ENCODE assay signal across 8 cellular contexts in the genomic region with DNA sequence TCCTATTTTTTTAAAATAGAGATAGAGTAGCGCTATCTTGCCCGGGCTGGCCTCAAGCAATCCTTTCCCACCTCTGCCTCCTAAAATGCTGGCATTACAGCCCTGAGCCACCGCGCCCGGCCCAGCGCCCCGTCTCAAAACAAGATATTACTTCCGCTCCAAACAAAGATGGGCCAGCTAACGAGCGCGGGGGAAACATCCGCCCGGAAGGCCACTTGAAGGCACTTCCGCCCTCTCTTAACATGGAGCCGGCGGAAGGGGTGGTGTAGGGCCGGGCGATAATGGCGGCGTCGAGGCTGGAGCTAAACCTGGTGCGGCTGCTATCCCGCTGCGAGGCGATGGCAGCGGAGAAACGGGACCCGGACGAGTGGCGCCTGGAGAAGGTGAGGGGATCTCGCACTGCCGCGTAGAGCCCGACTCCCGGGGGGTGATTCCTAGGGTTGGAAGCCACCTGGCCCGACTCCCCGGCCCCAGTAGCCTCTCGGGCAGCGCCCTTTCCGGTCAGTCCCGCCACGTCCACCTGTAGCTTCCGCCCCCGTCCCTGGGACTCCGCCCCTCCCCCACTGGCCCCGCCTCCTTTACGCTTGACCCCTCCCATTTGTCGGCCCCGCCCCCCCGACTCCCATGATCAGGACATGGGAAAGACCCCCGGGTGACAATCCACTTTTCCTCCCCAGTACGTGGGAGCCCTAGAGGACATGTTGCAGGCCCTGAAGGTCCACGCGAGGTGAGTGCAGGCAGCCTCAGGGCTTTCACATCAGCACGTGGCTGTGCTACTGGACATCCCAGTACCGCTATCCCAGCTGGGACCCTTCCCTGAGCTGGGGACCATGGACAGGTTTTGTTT. TPM values are rescaled to one million over a fixed set of nuclear protein-coding genes. Genes with fewer than 3 reads are reported as not detected.
DNase-seq lines count a peak whose midpoint lies in the region; ATAC-seq and TF ChIP-seq lines count a peak whose summit lies in the region.

A gene with protein sequence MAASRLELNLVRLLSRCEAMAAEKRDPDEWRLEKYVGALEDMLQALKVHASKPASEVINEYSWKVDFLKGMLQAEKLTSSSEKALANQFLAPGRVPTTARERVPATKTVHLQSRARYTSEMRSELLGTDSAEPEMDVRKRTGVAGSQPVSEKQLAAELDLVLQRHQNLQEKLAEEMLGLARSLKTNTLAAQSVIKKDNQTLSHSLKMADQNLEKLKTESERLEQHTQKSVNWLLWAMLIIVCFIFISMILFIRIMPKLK (plus strand): TSS at position 233 of the 847 bp plus-strand sequence. CDS start 49 bp downstream, at position 282.

- TF ChIP-seq EP300 in tibial nerve (IDR thresholded peaks at IDR 0.05) = peak; percentile 83 to 87

- H3K27ac Mint-ChIP-seq in activated naive CD8-positive, alpha-beta T cell treated with anti-CD3 and anti-CD28 coated beads, Interleukin-2, amount 50 U/mL, for 24 hours = peak within 1 kb of the TSS; percentile 79

- peak within 1 kb of the TSS; percentile 85 for H2AK5ac ChIP-seq in trophoblast cell (ENCODE audit: low read length)

- H4K12ac ChIP-seq in trophoblast cell (ENCODE audit: low read depth, low read length) = peak within 1 kb of the TSS; percentile 98

- H3K9me3 Mint-ChIP-seq in activated naive CD8-positive, alpha-beta T cell treated with anti-CD3 and anti-CD28 coated beads, Interleukin-2, amount 50 U/mL, for 24 hours = no peaks in the 10 kb centered on the region

- H3K4ac ChIP-seq in trophoblast cell (ENCODE audit: low read depth, low read length) = peak within 1 kb of the TSS; percentile 73

- peak within 1 kb of the TSS; percentile 71 for H3K4me2 ChIP-seq in trophoblast cell (ENCODE audit: low read length)

- peaks cover 6% of the 10 kb centered on the region for H3K79me2 ChIP-seq in trophoblast cell (ENCODE audit: control insufficient read depth, insufficient read depth, low read length, poor library complexity)

- H2AFZ ChIP-seq in trophoblast cell (ENCODE audit: insufficient read depth, low read length, poor library complexity) = peak within 1 kb of the TSS; percentile 87

- H3K4me1 Mint-ChIP-seq in activated naive CD8-positive, alpha-beta T cell treated with anti-CD3 and anti-CD28 coated beads, Interleukin-2, amount 50 U/mL, for 24 hours = peaks cover 20% of the 10 kb centered on the region

- H3K4me1 ChIP-seq in cardiac muscle cell (ENCODE audit: low read depth) (peaks cover 4% of the 10 kb centered on the region), trophoblast cell (ENCODE audit: control insufficient read depth in 1 of 2, insufficient read depth in 2 of 2, low read length in 2 of 2) (peaks cover 14 to 15% of the 10 kb centered on the region in 2 experiments), tibial nerve (peaks cover 2 to 21% (median 6%) of the 10 kb centered on the region in 4 donors)

- peak within 1 kb of the TSS; percentile 97 for H3K18ac ChIP-seq in trophoblast cell (ENCODE audit: low read length)

- peak within 1 kb of the TSS; percentile 87 for H2BK120ac ChIP-seq in trophoblast cell (ENCODE audit: insufficient read depth, low read length, poor library complexity)

- H3K9ac ChIP-seq in trophoblast cell (ENCODE audit: low read length) = peak within 1 kb of the TSS; percentile 85

- no peak within 1 kb of the TSS for H3K23ac ChIP-seq in trophoblast cell (ENCODE audit: low read length)

- H3K27me3 Mint-ChIP-seq in activated naive CD8-positive, alpha-beta T cell treated with anti-CD3 and anti-CD28 coated beads, Interleukin-2, amount 50 U/mL, for 24 hours = no peaks in the 10 kb centered on the region

- H2BK5ac ChIP-seq in trophoblast cell (ENCODE audit: low read depth, low read length, poor library complexity) = peak within 1 kb of the TSS; percentile 94

- peaks cover 23% of the 10 kb centered on the region for H3K36me3 Mint-ChIP-seq in activated naive CD8-positive, alpha-beta T cell treated with anti-CD3 and anti-CD28 coated beads, Interleukin-2, amount 50 U/mL, for 24 hours (ENCODE audit: low read depth)

- H3K4me3 Mint-ChIP-seq in activated naive CD8-positive, alpha-beta T cell treated with anti-CD3 and anti-CD28 coated beads, Interleukin-2, amount 50 U/mL, for 24 hours = peak within 1 kb of the TSS; percentile 80

- peak within 1 kb of the TSS; percentile 95 for H3K14ac ChIP-seq in trophoblast cell (ENCODE audit: low read length)

- no CpG with 5 or more reads among the region's 56 CpGs for WGBS in trophoblast cell (ENCODE audit: extremely low coverage, insufficient coverage, insufficient read length)
- 3 to 5% methylated on average over 39 to 46 of the region's 56 CpGs for WGBS in tibial nerve, 2 donors

- H3K27me3 ChIP-seq in cardiac muscle cell = no peaks in the 10 kb centered on the region
- H3K27me3 ChIP-seq in trophoblast cell (ENCODE audit: insufficient read depth, low read length) = no peaks in the 10 kb centered on the region
- H3K27me3 ChIP-seq in tibial nerve = no peaks in the 10 kb centered on the region

- peak; percentile 9 to 48 for TF ChIP-seq POLR2A in tibial nerve (IDR thresholded peaks at IDR 0.05)

- H3K36me3 ChIP-seq in cardiac muscle cell (peaks cover 18% of the 10 kb centered on the region), trophoblast cell (ENCODE audit: control insufficient read depth in 1 of 2, insufficient read depth in 2 of 2, low read length in 2 of 2) (peaks cover 53 to 56% of the 10 kb centered on the region in 2 experiments), tibial nerve (peaks cover 5 to 67% (median 8%) of the 10 kb centered on the region in 3 donors)

- H3K79me1 ChIP-seq in trophoblast cell (ENCODE audit: low read length) = peaks cover 14% of the 10 kb centered on the region

- peak within 1 kb of the TSS; percentile 99 for H4K8ac ChIP-seq in trophoblast cell (ENCODE audit: low read depth, low read length)

- DNase-seq in GDM1 (lab: John Stamatoyannopoulos, UW) (peak; percentile 84), NCI-H1417 treated with DMSO at 0.1 percent for 48 hours (lab: John Stamatoyannopoulos, UW) (peak; percentile 82), SW480 (ENCODE audit: low spot score) (peak; percentile 95), cardiac muscle cell (ENCODE audit: low read depth in 1 of 2, low spot score in 1 of 2) (peak; percentile 94), trophoblast cell (peak; percentile 91 to 96), tibial nerve (ENCODE audit: low spot score in 2 of 2) (peak; percentile 86)
- peak; percentile 84 for DNase-seq in activated naive CD8-positive, alpha-beta T cell treated with anti-CD3 and anti-CD28 coated beads, Interleukin-2, amount 50 U/mL, for 24 hours

- ATAC-seq in HG02571 (IDR thresholded peaks at IDR 0.05; ENCODE audit: unreplicated experiment) = peak; percentile 69
- ATAC-seq in activated naive CD8-positive, alpha-beta T cell treated with anti-CD3 and anti-CD28 coated beads, Interleukin-2, amount 50 U/mL, for 24 hours = peak; percentile 95

- H4K91ac ChIP-seq in trophoblast cell (ENCODE audit: low read depth, low read length) = peak within 1 kb of the TSS; percentile 98

- H3K9me3 ChIP-seq in cardiac muscle cell (ENCODE audit: low read depth) = no peaks in the 10 kb centered on the region
- H3K9me3 ChIP-seq in trophoblast cell (ENCODE audit: insufficient read depth, low read depth, low read length) = peaks cover 5% of the 10 kb centered on the region
- no peaks in the 10 kb centered on the region for H3K9me3 ChIP-seq in tibial nerve

- H3K4me3 ChIP-seq in cardiac muscle cell (peak within 1 kb of the TSS; percentile 55), trophoblast cell (ENCODE audit: low read depth, low read length) (peak within 1 kb of the TSS; percentile 78), tibial nerve (peak within 1 kb of the TSS; percentile 72 to 92 (median 83))

- H2BK12ac ChIP-seq in trophoblast cell (ENCODE audit: low read length) = peak within 1 kb of the TSS; percentile 59

- TF ChIP-seq CTCF in cardiac muscle cell (IDR thresholded peaks at IDR 0.05; ENCODE audit: low read depth, low read length) (no peak), tibial nerve (IDR thresholded peaks at IDR 0.05) (peak in 1 of 5 experiments; percentile 43)

- H3K27ac ChIP-seq in cardiac muscle cell (peak within 1 kb of the TSS; percentile 93), trophoblast cell (ENCODE audit: low read depth, low read length) (peak within 1 kb of the TSS; percentile 84), tibial nerve (peak within 1 kb of the TSS; percentile 91 to 97 (median 93))

RNA-seq across cellular contexts. Expression of the gene that starts here (rescaled TPM):
- total RNA-seq in cardiac muscle cell = 24.3 and 38.1 TPM in 2 replicates
- polyA plus RNA-seq in cardiac muscle cell = 28.5 and 47.8 TPM in 2 replicates
- polyA plus RNA-seq in trophoblast cell (2013) = 10.3 and 10.4 TPM in 2 replicates
- 10 to 100 TPM; 17.4 to 50.0 (median 28.0) TPM for total RNA-seq in tibial nerve

Comparison
In these comparisons a context has a peak if more than half of its experiments do, and no peak if none do; other contexts are left out.
1. Peak in every context shown above with its lines: DNase-seq, ATAC-seq, H3K4me3 ChIP-seq and H3K27ac ChIP-seq.